In the genomic region with DNA sequence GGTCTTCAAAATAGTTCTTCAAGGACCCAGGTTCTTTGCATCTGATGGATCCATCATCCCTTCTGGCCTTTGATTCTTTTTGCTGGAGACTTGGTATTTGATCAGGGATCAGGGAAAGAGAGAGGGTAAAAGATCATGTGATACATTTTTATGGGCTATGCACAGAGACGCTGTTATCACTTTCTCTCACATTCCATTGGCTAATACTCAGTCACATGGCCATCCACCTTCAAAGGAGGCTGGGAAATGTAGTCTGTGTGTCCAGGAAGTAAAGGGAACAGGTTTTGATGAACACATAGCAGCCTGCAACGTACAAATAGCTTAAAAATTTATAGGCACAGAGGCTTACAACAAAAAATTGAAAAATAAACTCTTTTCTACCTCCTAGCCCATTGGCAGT, we compare ENCODE assay signal across 14 cellular contexts.
A peak's percentile ranks its signal among the peaks of the same experiment; 100 is the strongest.
DNase-seq lines count a peak whose midpoint lies in the region; ATAC-seq and TF ChIP-seq lines count a peak whose summit lies in the region.
"Had no signal": no experiment of that assay in that cellular context is flagged by ENCODE, and none has a peak within 500 bp of the region (broad histone marks: within the 10 kb centered on the region; RNA-seq: fewer than 3 reads in every experiment).

No MANE protein-coding gene starts in this region.

- ATAC-seq in GM19043 (IDR thresholded peaks at IDR 0.05; ENCODE audit: low read depth, unreplicated experiment) (peak; percentile 59), HG02973 (IDR thresholded peaks at IDR 0.05; ENCODE audit: unreplicated experiment) (peak; percentile 50)

- TF ChIP-seq CTCF in Caco-2 (IDR thresholded peaks at IDR 0.05; ENCODE audit: insufficient read depth in 1 of 2, low read depth in 1 of 2, low read length in 1 of 2, severe bottlenecking in 1 of 2, unreplicated experiment in 1 of 2) (no peak), OCI-LY7 (conservative IDR thresholded peaks at IDR 0.05; ENCODE audit: low read length) (no peak), esophagus squamous epithelium (IDR thresholded peaks at IDR 0.05) (no peak)

- H4K20me1 ChIP-seq in OCI-LY7 (ENCODE audit: insufficient read depth, low read length): no peaks in the 10 kb centered on the region

- WGBS in esophagus squamous epithelium, 2 donors: 45 to 60% methylated on average over 2 of the region's 2 CpGs

- H3K27ac Mint-ChIP-seq in Caco-2 (ENCODE audit: unreplicated experiment): no peak overlapping the region
- H3K27ac Mint-ChIP-seq: CD4-positive, CD25-positive, alpha-beta regulatory T cell; T-helper 1 cell treated with Interleukin-12 subunit alpha and Interleukin-12 subunit beta and Interleukin-4 antibody, amounts not matched to agents 30 μg/mL and 1 μg/mL, for 36 hours had no signal

- H3K27me3 ChIP-seq in Caco-2 (replicated peaks; ENCODE audit: control insufficient read depth, insufficient read depth, low read length): no peaks in the 10 kb centered on the region
- no peaks in the 10 kb centered on the region for H3K27me3 ChIP-seq in esophagus squamous epithelium

- no peaks in the 10 kb centered on the region for H3K9me2 ChIP-seq in OCI-LY7 (ENCODE audit: insufficient read depth, low read length)

- CTCF ChIA-PET in Caco-2 (lab: Charles Lee): no interaction called here
- CTCF ChIA-PET in OCI-LY7 (lab: Charles Lee; ENCODE audit: unreplicated experiment): no interaction called here

- H3K4me2 ChIP-seq in OCI-LY7 (ENCODE audit: low read length): no peak overlapping the region

- no peaks in the 10 kb centered on the region for H3K79me2 ChIP-seq in OCI-LY7 (ENCODE audit: insufficient read depth, low read depth, low read length)

- no peaks in the 10 kb centered on the region for H3K9me3 Mint-ChIP-seq in Caco-2 (ENCODE audit: unreplicated experiment)
- H3K9me3 Mint-ChIP-seq: T-helper 1 cell treated with Interleukin-12 subunit alpha and Interleukin-12 subunit beta and Interleukin-4 antibody, amounts not matched to agents 30 μg/mL and 1 μg/mL, for 36 hours had no signal

- H3K4me3 Mint-ChIP-seq in Caco-2 (ENCODE audit: unreplicated experiment): no peak overlapping the region
- H3K4me3 Mint-ChIP-seq: CD4-positive, CD25-positive, alpha-beta regulatory T cell; T-helper 1 cell treated with Interleukin-12 subunit alpha and Interleukin-12 subunit beta and Interleukin-4 antibody, amounts not matched to agents 30 μg/mL and 1 μg/mL, for 36 hours had no signal

- no peaks in the 10 kb centered on the region for H3K36me3 Mint-ChIP-seq in Caco-2 (ENCODE audit: insufficient read depth, unreplicated experiment)
- H3K36me3 Mint-ChIP-seq: CD4-positive, CD25-positive, alpha-beta regulatory T cell had no signal

- H3K4me3 ChIP-seq in Caco-2 (ENCODE audit: low read depth, low read length): no peak overlapping the region
- no peak overlapping the region for H3K4me3 ChIP-seq in OCI-LY7 (ENCODE audit: low read depth, low read length, poor library complexity, severe bottlenecking)
- no peak overlapping the region for H3K4me3 ChIP-seq in esophagus squamous epithelium
- H3K4me3 ChIP-seq: coronary artery had no signal

- intact Hi-C loops in Caco-2 (cut with micrococcal nuclease; ENCODE audit: unreplicated experiment) (loop anchor here (1.0 to 10.0 kb wide), 6 partner anchors 14 to 296 kb away; no protein-coding TSS in a partner anchor), OCI-LY7 (cut with micrococcal nuclease; ENCODE audit: unreplicated experiment) (no loop called here), esophagus squamous epithelium (cut with DNase I) (no loop called here)

- no TSS peak for BruUV-seq in Caco-2 (replicated peaks; lab: Mats Ljungman, UMichigan)
- BruUV-seq in OCI-LY7 (replicated peaks; lab: Mats Ljungman, UMichigan): no TSS peak

- H3K9me3 ChIP-seq in Caco-2 (no peaks in the 10 kb centered on the region), OCI-LY7 (ENCODE audit: low read length) (no peaks in the 10 kb centered on the region), esophagus squamous epithelium (no peaks in the 10 kb centered on the region)

- TF ChIP-seq POLR2A in esophagus squamous epithelium (IDR thresholded peaks at IDR 0.05): no peak

- POLR2A ChIA-PET in Caco-2 (lab: Charles Lee) (no interaction called here), OCI-LY7 (lab: Charles Lee) (interaction anchor here (1.0 kb wide), 1 partner anchor 644 kb away, joined by 3 read pairs; no protein-coding TSS in a partner anchor)

- H3K27me3 Mint-ChIP-seq in Caco-2 (ENCODE audit: insufficient read depth, unreplicated experiment): no peaks in the 10 kb centered on the region
- H3K27me3 Mint-ChIP-seq: CD4-positive, CD25-positive, alpha-beta regulatory T cell had no signal

- H3K4me1 Mint-ChIP-seq in Caco-2 (ENCODE audit: low read depth, unreplicated experiment): no peaks in the 10 kb centered on the region
- H3K4me1 Mint-ChIP-seq: CD4-positive, CD25-positive, alpha-beta regulatory T cell had no signal

- no peak overlapping the region for H3K27ac ChIP-seq in OCI-LY7 (ENCODE audit: low read depth, low read length, poor library complexity, severe bottlenecking)
- no peak overlapping the region for H3K27ac ChIP-seq in esophagus squamous epithelium
- H3K27ac ChIP-seq: coronary artery had no signal

- H2AFZ ChIP-seq in OCI-LY7 (ENCODE audit: low read length): peak overlapping the region; percentile 60; the same call in 1 of the 2 replicates

- no peaks in the 10 kb centered on the region; the same call in 1 of the 2 replicates for H3K4me1 ChIP-seq in Caco-2
- H3K4me1 ChIP-seq in OCI-LY7 (ENCODE audit: insufficient read depth, low read length, poor library complexity, severe bottlenecking): no peaks in the 10 kb centered on the region
- H3K4me1 ChIP-seq in esophagus squamous epithelium: no peaks in the 10 kb centered on the region

- H3K36me3 ChIP-seq in Caco-2 (ENCODE audit: control insufficient read depth, insufficient read depth, low read length) (no peaks in the 10 kb centered on the region), OCI-LY7 (ENCODE audit: insufficient read depth, low read length) (no peaks in the 10 kb centered on the region), esophagus squamous epithelium (no peaks in the 10 kb centered on the region)

- DNase-seq in Caco-2: peak; percentile 41 to 44
- peak; percentile 46 for DNase-seq in OCI-LY7 (ENCODE audit: low spot score)
- no peak for DNase-seq in CD1c-positive myeloid dendritic cell (ENCODE audit: extremely low spot score)
- no peak for DNase-seq in activated CD8-positive, alpha-beta memory T cell treated with anti-CD3 and anti-CD28 coated beads, Interleukin-2, amount 50 U/mL, for 48 hours
- DNase-seq in activated naive CD4-positive, alpha-beta T cell treated with anti-CD3 and anti-CD28 coated beads, Interleukin-2, amount 50 U/mL, for 16 hours: no peak
- no peak for DNase-seq in esophagus squamous epithelium (lab: John Stamatoyannopoulos, UW)
- DNase-seq: activated T-cell treated with anti-CD3 and anti-CD28 coated beads for 4 hours, hippocampal formation, NCI-H2227 treated with DMSO at 0.1 percent for 48 hours had no signal

Comparison
In these comparisons a context has a peak if more than half of its experiments do, and no peak if none do; other contexts are left out.
1. DNase-seq: peak in Caco-2 (2 of 2) and OCI-LY7 (single experiment); none in CD1c-positive myeloid dendritic cell (single experiment), activated CD8-positive, alpha-beta memory T cell treated with anti-CD3 and anti-CD28 coated beads, Interleukin-2, amount 50 U/mL, for 48 hours (single experiment), activated naive CD4-positive, alpha-beta T cell treated with anti-CD3 and anti-CD28 coated beads, Interleukin-2, amount 50 U/mL, for 16 hours (single experiment) and esophagus squamous epithelium (single experiment).